In genomic region chr6:10759884-10760329, GRCh38 we compare ENCODE assay signal across 10 cellular contexts. TPM values are rescaled to one million over a fixed set of nuclear protein-coding genes. Genes with fewer than 3 reads are reported as not detected.
DNase-seq lines count a peak whose midpoint lies in the region; ATAC-seq lines count a peak whose summit lies in the region.
"Had no signal": no experiment of that assay in that cellular context is flagged by ENCODE, and none has a peak within 500 bp of the region (broad histone marks: within the 10 kb centered on the region; RNA-seq: fewer than 3 reads in every experiment).

No MANE protein-coding gene starts in this region.

- peaks cover 50% of the 10 kb centered on the region for H3K36me3 Mint-ChIP-seq in T-helper 2 cell treated with Interferon-gamma antibody and Interleukin-4, amounts not matched to agents 5 μg/mL and 100 μg/mL, for 36 hours (ENCODE audit: low read depth)

- no peak overlapping the region for H3K4me3 Mint-ChIP-seq in T-helper 2 cell treated with Interferon-gamma antibody and Interleukin-4, amounts not matched to agents 5 μg/mL and 100 μg/mL, for 36 hours
- H3K4me3 Mint-ChIP-seq: neural progenitor cell had no signal

- H3K27ac Mint-ChIP-seq in T-helper 2 cell treated with Interferon-gamma antibody and Interleukin-4, amounts not matched to agents 5 μg/mL and 100 μg/mL, for 36 hours = no peak overlapping the region

- no peaks in the 10 kb centered on the region for H3K27me3 Mint-ChIP-seq in T-helper 2 cell treated with Interferon-gamma antibody and Interleukin-4, amounts not matched to agents 5 μg/mL and 100 μg/mL, for 36 hours (ENCODE audit: low read depth)

- DNase-seq in DMS79 (lab: John Stamatoyannopoulos, UW) (peak; percentile 92), M059J (ENCODE audit: low read depth) (peak; percentile 97), dermis blood vessel endothelial cell (peak; percentile 74), myocyte (ENCODE audit: low read depth) (peak; percentile 45)
- DNase-seq in T-helper 2 cell treated with Interferon-gamma antibody and Interleukin-4, amounts not matched to agents 5 μg/mL and 100 μg/mL, for 36 hours (ENCODE audit: low spot score) = no peak
- DNase-seq: NCI-H2227 treated with DMSO at 0.1 percent for 48 hours had no signal

- peaks cover 12% of the 10 kb centered on the region for H3K4me1 Mint-ChIP-seq in T-helper 2 cell treated with Interferon-gamma antibody and Interleukin-4, amounts not matched to agents 5 μg/mL and 100 μg/mL, for 36 hours (ENCODE audit: low read depth)

- H3K9me3 Mint-ChIP-seq in T-helper 2 cell treated with Interferon-gamma antibody and Interleukin-4, amounts not matched to agents 5 μg/mL and 100 μg/mL, for 36 hours = no peaks in the 10 kb centered on the region
- H3K9me3 Mint-ChIP-seq: neural progenitor cell had no signal

- ATAC-seq in GM21723 (IDR thresholded peaks at IDR 0.05; ENCODE audit: unreplicated experiment) = no peak
- no peak for ATAC-seq in HG03196 (IDR thresholded peaks at IDR 0.05; ENCODE audit: unreplicated experiment)
- no peak for ATAC-seq in GM18873 (IDR thresholded peaks at IDR 0.05; ENCODE audit: low FRiP score, unreplicated experiment)

RNA-seq across cellular contexts. Expression of gene TMEM14B, which starts 12.3 kb away (rescaled TPM):
- total RNA-seq in M059J (2014; rRNA removed; shearing (Covaris generic)) = 176 and 207 TPM in 2 replicates
- total RNA-seq in dermis blood vessel endothelial cell = 47.7 and 69.6 TPM in 2 replicates
- total RNA-seq in myocyte = 52.9 and 74.1 TPM in 2 replicates
- polyA plus RNA-seq in myocyte (2012) = 76.9 TPM

RNA-seq across cellular contexts. Expression of gene TMEM14C, which starts 37.0 kb away (rescaled TPM):
- total RNA-seq in M059J (2014; rRNA removed; shearing (Covaris generic)) = 158 and 204 TPM in 2 replicates
- total RNA-seq in dermis blood vessel endothelial cell (61.8 and 117 TPM in 2 replicates), myocyte (181 and 196 TPM in 2 replicates)
- polyA plus RNA-seq in myocyte (2012) = 207 TPM
